1 cellular context compared by ENCODE assay signal in the genomic region with DNA sequence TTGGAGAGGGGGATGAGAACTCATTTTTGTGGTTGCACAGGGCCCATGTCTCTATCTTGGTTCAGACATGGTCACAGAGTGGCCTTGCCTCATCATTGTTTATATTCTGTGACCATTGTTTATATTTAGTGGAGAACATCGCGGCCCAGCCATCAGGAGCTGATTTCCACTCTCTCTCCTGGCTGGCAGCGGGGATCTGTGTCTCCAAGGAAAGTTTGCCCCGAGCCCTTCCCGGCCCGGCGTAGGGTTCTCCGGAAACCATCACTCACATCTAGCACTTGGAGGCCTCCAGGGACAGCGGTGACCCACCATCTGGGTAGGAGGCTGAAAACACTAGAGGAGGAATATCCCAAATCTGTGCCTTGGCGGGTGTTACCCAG.
TF ChIP-seq lines count a peak whose summit lies in the region.

No MANE protein-coding gene starts in this region.

TF ChIP-seq in neural cell, 6 proteins besides CTCF, POLR2A, EP300 and RAD21:
- TF ChIP-seq, protein P1, sequence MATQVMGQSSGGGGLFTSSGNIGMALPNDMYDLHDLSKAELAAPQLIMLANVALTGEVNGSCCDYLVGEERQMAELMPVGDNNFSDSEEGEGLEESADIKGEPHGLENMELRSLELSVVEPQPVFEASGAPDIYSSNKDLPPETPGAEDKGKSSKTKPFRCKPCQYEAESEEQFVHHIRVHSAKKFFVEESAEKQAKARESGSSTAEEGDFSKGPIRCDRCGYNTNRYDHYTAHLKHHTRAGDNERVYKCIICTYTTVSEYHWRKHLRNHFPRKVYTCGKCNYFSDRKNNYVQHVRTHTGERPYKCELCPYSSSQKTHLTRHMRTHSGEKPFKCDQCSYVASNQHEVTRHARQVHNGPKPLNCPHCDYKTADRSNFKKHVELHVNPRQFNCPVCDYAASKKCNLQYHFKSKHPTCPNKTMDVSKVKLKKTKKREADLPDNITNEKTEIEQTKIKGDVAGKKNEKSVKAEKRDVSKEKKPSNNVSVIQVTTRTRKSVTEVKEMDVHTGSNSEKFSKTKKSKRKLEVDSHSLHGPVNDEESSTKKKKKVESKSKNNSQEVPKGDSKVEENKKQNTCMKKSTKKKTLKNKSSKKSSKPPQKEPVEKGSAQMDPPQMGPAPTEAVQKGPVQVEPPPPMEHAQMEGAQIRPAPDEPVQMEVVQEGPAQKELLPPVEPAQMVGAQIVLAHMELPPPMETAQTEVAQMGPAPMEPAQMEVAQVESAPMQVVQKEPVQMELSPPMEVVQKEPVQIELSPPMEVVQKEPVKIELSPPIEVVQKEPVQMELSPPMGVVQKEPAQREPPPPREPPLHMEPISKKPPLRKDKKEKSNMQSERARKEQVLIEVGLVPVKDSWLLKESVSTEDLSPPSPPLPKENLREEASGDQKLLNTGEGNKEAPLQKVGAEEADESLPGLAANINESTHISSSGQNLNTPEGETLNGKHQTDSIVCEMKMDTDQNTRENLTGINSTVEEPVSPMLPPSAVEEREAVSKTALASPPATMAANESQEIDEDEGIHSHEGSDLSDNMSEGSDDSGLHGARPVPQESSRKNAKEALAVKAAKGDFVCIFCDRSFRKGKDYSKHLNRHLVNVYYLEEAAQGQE (IDR thresholded peaks at IDR 0.05; ENCODE audit: borderline replicate concordance) = no peak
- TF ChIP-seq POLR2AphosphoS5 (IDR thresholded peaks at IDR 0.05) (no peak), TAF1 (IDR thresholded peaks at IDR 0.05; ENCODE audit: low read depth) (no peak), SMC3 (conservative IDR thresholded peaks at IDR 0.05; ENCODE audit: poor library complexity) (no peak), EZH2 (IDR thresholded peaks at IDR 0.05; ENCODE audit: borderline replicate concordance, insufficient read depth, low read length, poor library complexity, severe bottlenecking) (no peak), MXI1 (conservative IDR thresholded peaks at IDR 0.05; ENCODE audit: poor library complexity, severe bottlenecking) (no peak)
